Comparison of ENCODE assay signal across 24 cellular contexts in genomic region chr10:109104806-109105205, GRCh38.
"Had no signal": no experiment of that assay in that cellular context is flagged by ENCODE, and none has a peak within 500 bp of the region (broad histone marks: within the 10 kb centered on the region; RNA-seq: fewer than 3 reads in every experiment).

No MANE protein-coding gene starts in this region.

- H3K4me1 ChIP-seq: colonic mucosa, esophagus muscularis mucosa, esophagus squamous epithelium, gastrocnemius medialis, gastroesophageal sphincter, heart left ventricle, heart right ventricle had no signal

- H3K27me3 ChIP-seq: colonic mucosa, esophagus muscularis mucosa, esophagus squamous epithelium, foreskin keratinocyte, gastrocnemius medialis, gastroesophageal sphincter, heart left ventricle, heart right ventricle had no signal

- H3K9me3 ChIP-seq: colonic mucosa, esophagus muscularis mucosa, esophagus squamous epithelium, gastrocnemius medialis, gastroesophageal sphincter, heart left ventricle, heart right ventricle had no signal

- H3K36me3 ChIP-seq: colonic mucosa, esophagus muscularis mucosa, esophagus squamous epithelium, gastrocnemius medialis, gastroesophageal sphincter, heart left ventricle, heart right ventricle had no signal

- ATAC-seq: effector memory CD8-positive, alpha-beta T cell; esophagus mucosa; foreskin keratinocyte; gastrocnemius medialis; gastroesophageal sphincter; heart left ventricle; heart right ventricle had no signal

- H3K27ac ChIP-seq: colonic mucosa, coronary artery, dorsolateral prefrontal cortex, epithelial cell of prostate, esophagus muscularis mucosa, esophagus squamous epithelium, foreskin keratinocyte, gastrocnemius medialis, gastroesophageal sphincter, heart left ventricle, heart right ventricle had no signal

- H3K4me3 ChIP-seq: colonic mucosa, coronary artery, dorsolateral prefrontal cortex, esophagus muscularis mucosa, esophagus squamous epithelium, gastrocnemius medialis, gastroesophageal sphincter, heart left ventricle, heart right ventricle had no signal

- DNase-seq: colonic mucosa; cortex of kidney; dermis blood vessel endothelial cell; dorsolateral prefrontal cortex; effector CD4-positive, alpha-beta T cell; effector CD8-positive, alpha-beta T cell; effector memory CD4-positive, alpha-beta T cell; effector memory CD8-positive, alpha-beta T cell; endodermal cell; erythroblast; esophagus squamous epithelium; foreskin fibroblast; foreskin keratinocyte; foreskin melanocyte; gastrocnemius medialis; glutamatergic neuron; head of caudate nucleus; heart left ventricle; heart right ventricle had no signal
